ENCODE assay signal across 14 cellular contexts in genomic region chr6:113526553-113526952, GRCh38.
"Had no signal": no experiment of that assay in that cellular context is flagged by ENCODE, and none has a peak within 500 bp of the region (broad histone marks: within the 10 kb centered on the region; RNA-seq: fewer than 3 reads in every experiment).

No MANE protein-coding gene starts in this region.

- H3K9me3 ChIP-seq: lower lobe of right lung, pancreas, sigmoid colon had no signal

- H3K36me3 ChIP-seq: lower lobe of right lung, pancreas, sigmoid colon had no signal

- H3K4me1 ChIP-seq: lower lobe of right lung, pancreas had no signal

- ATAC-seq: activated CD8-positive, alpha-beta T cell treated with anti-CD3 and anti-CD28 coated beads, Interleukin-2, amount 10 ng/mL, durations not matched to agents 7 days and 5 days; lower lobe of right lung; natural killer cell; pancreas; stimulated activated naive B cell treated with anti-CD40 and anti-IgM and Interleukin-4, amounts not matched to agents 10 μg/mL and 1 μg/mL and 100 μg/mL, for 72 hours had no signal

- H3K27ac ChIP-seq: lower lobe of right lung, pancreas, sigmoid colon had no signal

- H3K27me3 ChIP-seq: pancreas, sigmoid colon had no signal

- FAIRE-seq: colon, islet of Langerhans, pancreas had no signal

- H3K4me3 ChIP-seq: lower lobe of right lung, pancreas, sigmoid colon had no signal

- DNase-seq: activated CD4-positive, alpha-beta T cell treated with anti-CD3 and anti-CD28 coated beads, Interleukin-2, amount 10 ng/mL, durations not matched to agents 7 days and 5 days; activated CD8-positive, alpha-beta T cell treated with anti-CD3 and anti-CD28 coated beads, Interleukin-2, amount 10 ng/mL, durations not matched to agents 7 days and 5 days; activated naive CD4-positive, alpha-beta T cell treated with Interleukin-2 at 50 U/mL for 16 hours; activated naive CD8-positive, alpha-beta T cell treated with anti-CD3 and anti-CD28 coated beads, Interleukin-2, amount 10 ng/mL, durations not matched to agents 7 days and 5 days; activated T-cell treated with anti-CD3 and anti-CD28 coated beads, Interleukin-2, amount 50 U/mL, for 24 hours; amygdala; caudate nucleus; lower lobe of right lung; natural killer cell; pancreas; sigmoid colon; stimulated activated naive B cell treated with anti-CD40 and anti-IgM and Interleukin-4, amounts not matched to agents 10 μg/mL and 1 μg/mL and 100 μg/mL, for 72 hours had no signal
